Comparison of ENCODE assay signal across 1 cellular context in genomic region chr15:99414755-99415731, GRCh38.
A peak's percentile ranks its signal among the peaks of the same experiment; 100 is the strongest.
TF ChIP-seq lines count a peak whose summit lies in the region.

No MANE protein-coding gene starts in this region.

TF ChIP-seq in HEK293, 187 proteins besides CTCF, POLR2A, EP300 and RAD21 (continued from another document):
- TF ChIP-seq ZBTB11 (tag by site-specific recombination; conservative IDR thresholded peaks at IDR 0.05; ENCODE audit: low read depth): no peak
- no peak for TF ChIP-seq ZNF335 (tag by site-specific recombination; conservative IDR thresholded peaks at IDR 0.05)
- TF ChIP-seq ZBTB21 (tag by site-specific recombination; IDR thresholded peaks at IDR 0.05): no peak
- TF ChIP-seq ZNF223 (tag by site-specific recombination; IDR thresholded peaks at IDR 0.05): no peak
- TF ChIP-seq HOXA7 (CRISPR knock-in tag; IDR thresholded peaks at IDR 0.05; ENCODE audit: borderline replicate concordance): no peak
- no peak for TF ChIP-seq ZNF302 (tag by site-specific recombination; IDR thresholded peaks at IDR 0.05; ENCODE audit: low read depth)
- no peak for TF ChIP-seq ZBTB49 (tag by site-specific recombination; IDR thresholded peaks at IDR 0.05; ENCODE audit: low read depth)
- TF ChIP-seq EGR2 (tag by site-specific recombination; IDR thresholded peaks at IDR 0.05; ENCODE audit: low read depth): peak; percentile 96
- peak; percentile 97 for TF ChIP-seq ZFHX2 (tag by site-specific recombination; conservative IDR thresholded peaks at IDR 0.05)
- TF ChIP-seq SALL2 (tag by site-specific recombination; IDR thresholded peaks at IDR 0.05; ENCODE audit: borderline replicate concordance): no peak
- no peak for TF ChIP-seq ZNF777 (tag by site-specific recombination; IDR thresholded peaks at IDR 0.05; ENCODE audit: borderline replicate concordance)
